20 cellular contexts compared by ENCODE assay signal in the genomic region with DNA sequence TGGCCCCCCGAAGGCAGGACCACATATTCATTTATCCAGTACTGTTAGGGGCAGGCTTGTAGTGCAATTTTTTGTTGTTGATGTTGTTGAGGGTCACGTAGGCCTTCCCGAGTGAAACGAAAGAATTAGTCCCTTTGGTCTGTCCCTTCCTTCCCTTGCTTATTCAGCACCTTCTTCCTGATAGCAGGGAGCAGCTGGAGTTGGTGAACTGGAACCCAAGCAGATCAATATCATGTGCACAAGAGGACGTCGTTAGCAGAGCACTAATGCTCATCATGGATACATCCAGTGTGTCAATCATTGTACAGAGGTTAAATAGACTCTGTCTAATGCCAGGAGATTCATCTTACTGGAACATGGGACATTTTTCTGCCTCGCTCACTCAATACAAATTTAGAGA.
"Had no signal": no experiment of that assay in that cellular context is flagged by ENCODE, and none has a peak within 500 bp of the region (broad histone marks: within the 10 kb centered on the region; RNA-seq: fewer than 3 reads in every experiment).

No MANE protein-coding gene starts in this region.

- H3K9me3 ChIP-seq: adrenal gland, body of pancreas, gastrocnemius medialis, left lung, mucosa of descending colon, right lobe of liver, spleen had no signal

- FAIRE-seq: keratinocyte had no signal

- H3K36me3 ChIP-seq: adrenal gland, gastrocnemius medialis, left lung, right lobe of liver, spleen had no signal

- H3K4me1 ChIP-seq: adrenal gland, body of pancreas, gastrocnemius medialis, left lung, right lobe of liver, spleen had no signal

- DNase-seq: activated CD4-positive, alpha-beta T cell treated with anti-CD3 and anti-CD28 coated beads, Interleukin-2, amount 50 U/mL, for 1 hour; activated naive CD4-positive, alpha-beta T cell treated with anti-CD3 and anti-CD28 coated beads, Interleukin-2, amount 50 U/mL, for 16 hours; activated T-cell treated with anti-CD3 and anti-CD28 coated beads, Interleukin-2, amount 50 U/mL, for 1 hour; adrenal gland; body of pancreas; central memory CD4-positive, alpha-beta T cell; effector CD8-positive, alpha-beta T cell; gastrocnemius medialis; left lung; mucosa of descending colon; naive thymus-derived CD8-positive, alpha-beta T cell; nucleus accumbens; right lobe of liver; spleen; stimulated activated CD4-positive, alpha-beta T cell treated with anti-CD3 and anti-CD28 coated beads, Interleukin-1b, Interleukin-23, amount 100 ng/mL, for 48 hours; stimulated activated naive CD4-positive, alpha-beta T cell; substantia nigra; trophoblast cell had no signal

- H3K4me3 ChIP-seq: adrenal gland, body of pancreas, coronary artery, gastrocnemius medialis, left lung, mucosa of descending colon, right lobe of liver, spleen had no signal

- H3K27me3 ChIP-seq: adrenal gland, body of pancreas, gastrocnemius medialis, right lobe of liver had no signal

- H3K27ac ChIP-seq: adrenal gland, body of pancreas, coronary artery, gastrocnemius medialis, left lung, right lobe of liver, spleen had no signal
